Comparison of ENCODE assay signal across 22 cellular contexts in genomic region chr10:30758341-30758740, GRCh38.
DNase-seq lines count a peak whose midpoint lies in the region; ATAC-seq, FAIRE-seq and TF ChIP-seq lines count a peak whose summit lies in the region.
"Had no signal": no experiment of that assay in that cellular context is flagged by ENCODE, and none has a peak within 500 bp of the region (broad histone marks: within the 10 kb centered on the region; RNA-seq: fewer than 3 reads in every experiment).

No MANE protein-coding gene starts in this region.

- DNase-seq in EH (ENCODE audit: low read depth) (peak; percentile 54), IMR-90 (peak; percentile 43), dedifferentiated amniotic fluid mesenchymal stem cell (ENCODE audit: extremely low spot score) (peak; percentile 33), small intestine (no peak), testis (no peak), GM12892 (ENCODE audit: insufficient read length) (no peak)
- no peak for DNase-seq in activated CD8-positive, alpha-beta memory T cell treated with anti-CD3 and anti-CD28 coated beads, Interleukin-2, amount 10 ng/mL, durations not matched to agents 7 days and 5 days
- DNase-seq: 8988T; Calu3; CD8-positive, alpha-beta memory T cell; KBM-7; NCI-H1092; NCI-H1436; NCI-H187 treated with DMSO at 0.1 percent for 48 hours; NCI-H69; PC-9; SHP77 treated with DMSO at 0.1 percent for 48 hours had no signal

- no TSS peak for BruUV-seq in IMR-90 (replicated peaks; lab: Mats Ljungman, UMichigan)

- dilution Hi-C loops in IMR-90 (cut with HindIII; ENCODE audit: low sequenced_read_pairs, unreplicated experiment) = no loop called here

- peak overlapping the region; percentile 8 for H2AFZ ChIP-seq in IMR-90 (replicated peaks; ENCODE audit: low read length, poor library complexity)
- H2AFZ ChIP-seq: PC-9 had no signal

- H3K4ac ChIP-seq in IMR-90 (ENCODE audit: low read depth, low read length) = peak overlapping the region; percentile 74

- H3K18ac ChIP-seq in IMR-90 (ENCODE audit: low read depth, low read length) = peak overlapping the region; percentile 90

- H3K27me3 ChIP-seq in IMR-90 (ENCODE audit: control insufficient read depth, insufficient read depth, low read length) = no peaks in the 10 kb centered on the region
- H3K27me3 ChIP-seq in small intestine (ENCODE audit: control insufficient read depth in 2 of 2, insufficient read depth in 2 of 2, low read length in 2 of 2) = no peaks in the 10 kb centered on the region
- no peaks in the 10 kb centered on the region for H3K27me3 ChIP-seq in testis

- peak overlapping the region in 1 of 2 experiments; percentile 70; a peak in 1 of 4 replicates for H4K8ac ChIP-seq in IMR-90 (ENCODE audit: low read depth in 2 of 2, low read length in 2 of 2)

- H4K91ac ChIP-seq in IMR-90 (ENCODE audit: insufficient read depth, low read depth, low read length) = no peak overlapping the region

- TF ChIP-seq CTCF in IMR-90 (conservative IDR thresholded peaks at IDR 0.05; ENCODE audit: low read depth, low read length) = no peak
- no peak for TF ChIP-seq CTCF in nephron (IDR thresholded peaks at IDR 0.05; ENCODE audit: unreplicated experiment in 3 of 3)
- no peak for TF ChIP-seq CTCF in testis (IDR thresholded peaks at IDR 0.05)

- in situ Hi-C loops in IMR-90 (cut with MboI; ENCODE audit: low sequenced_read_pairs) = no loop called here

- intact Hi-C loops in IMR-90 (cut with micrococcal nuclease) = loop anchor here (10.0 kb wide), 3 partner anchors 376 to 736 kb away; no protein-coding TSS in a partner anchor
- intact Hi-C loops in testis (cut with DNase I; ENCODE audit: low total_unique reads) = no loop called here

- H3K4me3 ChIP-seq in IMR-90 (ENCODE audit: insufficient read depth, low read depth, low read length) (no peak overlapping the region), small intestine (ENCODE audit: low read depth in 1 of 2, low read length in 2 of 2) (no peak overlapping the region), testis (no peak overlapping the region)
- H3K4me3 ChIP-seq: PC-9, SK-N-MC had no signal

- H3K27me3 Mint-ChIP-seq in nephron (ENCODE audit: low read depth) = no peaks in the 10 kb centered on the region
- H3K27me3 Mint-ChIP-seq in activated CD8-positive, alpha-beta memory T cell treated with anti-CD3 and anti-CD28 coated beads, Interleukin-2, amount 10 ng/mL, durations not matched to agents 7 days and 5 days = no peaks in the 10 kb centered on the region
- H3K27me3 Mint-ChIP-seq: CD8-positive, alpha-beta memory T cell had no signal

- peak overlapping the region; percentile 83 for H2AK5ac ChIP-seq in IMR-90 (ENCODE audit: low read depth, low read length)

- POLR2A ChIA-PET in IMR-90 (lab: Charles Lee; ENCODE audit: unreplicated experiment) = no interaction called here

- H3K9ac ChIP-seq in IMR-90 (ENCODE audit: low read depth, low read length) = no peak overlapping the region; the same call in 1 of the 2 replicates

- H3K4me1 Mint-ChIP-seq in nephron = peaks cover 42% of the 10 kb centered on the region
- peaks cover 21% of the 10 kb centered on the region for H3K4me1 Mint-ChIP-seq in activated CD8-positive, alpha-beta memory T cell treated with anti-CD3 and anti-CD28 coated beads, Interleukin-2, amount 10 ng/mL, durations not matched to agents 7 days and 5 days
- H3K4me1 Mint-ChIP-seq: CD8-positive, alpha-beta memory T cell had no signal

- peak overlapping the region; percentile 20 for H2BK5ac ChIP-seq in IMR-90 (ENCODE audit: low read depth, low read length, poor library complexity, severe bottlenecking)

- H3K4me1 ChIP-seq in IMR-90 (ENCODE audit: control insufficient read depth, insufficient read depth, low read length) = peaks cover 23% of the 10 kb centered on the region
- H3K4me1 ChIP-seq in small intestine (ENCODE audit: control insufficient read depth in 2 of 2, insufficient read depth in 1 of 2, low read depth in 1 of 2, low read length in 1 of 2) = no peaks in the 10 kb centered on the region
- no peaks in the 10 kb centered on the region for H3K4me1 ChIP-seq in testis

- 0 out of 2 replicates have a peak, but pooled peaks have one; percentile 4 for ATAC-seq in IMR-90 (ENCODE audit: low read depth)
- no peak for ATAC-seq in activated CD8-positive, alpha-beta memory T cell treated with anti-CD3 and anti-CD28 coated beads, Interleukin-2, amount 10 ng/mL, durations not matched to agents 7 days and 5 days

- peak overlapping the region; percentile 85 for H2BK120ac ChIP-seq in IMR-90 (ENCODE audit: low read depth, low read length)

- H3K27ac Mint-ChIP-seq in nephron = peak overlapping the region in 2 of 3 experiments; percentile 50 to 57
- no peak overlapping the region for H3K27ac Mint-ChIP-seq in activated CD8-positive, alpha-beta memory T cell treated with anti-CD3 and anti-CD28 coated beads, Interleukin-2, amount 10 ng/mL, durations not matched to agents 7 days and 5 days

- no peaks in the 10 kb centered on the region for H3K36me3 ChIP-seq in IMR-90 (ENCODE audit: control insufficient read depth, insufficient read depth, low read length)
- no peaks in the 10 kb centered on the region for H3K36me3 ChIP-seq in small intestine (ENCODE audit: control insufficient read depth in 2 of 2, insufficient read depth in 2 of 2, low read length in 2 of 2)
- H3K36me3 ChIP-seq in testis (ENCODE audit: low read depth, missing control alignments) = no peaks in the 10 kb centered on the region

- no peak overlapping the region for H2AK9ac ChIP-seq in IMR-90 (replicated peaks; ENCODE audit: low read depth, low read length, poor library complexity)

- H3K9me1 ChIP-seq in IMR-90 (ENCODE audit: insufficient read depth, low read length) = peaks cover 22% of the 10 kb centered on the region

- TF ChIP-seq POLR2A in IMR-90 (IDR thresholded peaks at IDR 0.05; ENCODE audit: low read depth, low read length) (no peak), testis (IDR thresholded peaks at IDR 0.05) (no peak), GM12892 (IDR thresholded peaks at IDR 0.05; ENCODE audit: low read depth, low read length) (no peak)

- H3K27ac ChIP-seq in IMR-90 (ENCODE audit: insufficient read depth, low read length) (peak overlapping the region; percentile 60; the same call in 1 of the 2 replicates), small intestine (ENCODE audit: low read depth in 1 of 2, low read length in 1 of 2) (no peak overlapping the region), testis (no peak overlapping the region)
- H3K27ac ChIP-seq: C4-2B, PC-9, RWPE1, SK-N-MC had no signal

- no peak for FAIRE-seq in small intestine (lab: Jason Lieb, UNC)
- FAIRE-seq in GM12892 (lab: Jason Lieb, UNC) = no peak
- FAIRE-seq: GM18507 had no signal

- H2BK15ac ChIP-seq in IMR-90 (ENCODE audit: low read depth, low read length) = no peak overlapping the region; the same call in 2 of the 3 replicates

- H3K36me3 Mint-ChIP-seq in nephron (ENCODE audit: low read depth) = no peaks in the 10 kb centered on the region
- H3K36me3 Mint-ChIP-seq in activated CD8-positive, alpha-beta memory T cell treated with anti-CD3 and anti-CD28 coated beads, Interleukin-2, amount 10 ng/mL, durations not matched to agents 7 days and 5 days = peaks cover 11% of the 10 kb centered on the region
- H3K36me3 Mint-ChIP-seq: CD8-positive, alpha-beta memory T cell had no signal

- H3K4me2 ChIP-seq in IMR-90 (ENCODE audit: low read depth, low read length) = no peak overlapping the region
- H3K4me2 ChIP-seq: PC-9 had no signal

- peak overlapping the region; percentile 89; the same call in 1 of the 2 replicates for H2BK20ac ChIP-seq in IMR-90 (ENCODE audit: low read depth, low read length)

- H4K5ac ChIP-seq in IMR-90 (ENCODE audit: low read depth, low read length) = peak overlapping the region; percentile 41

- WGBS in IMR-90 (ENCODE audit: extremely low coverage in 2 of 2, insufficient read length in 1 of 2), 2 experiments = no CpG with 5 or more reads among the region's 1 CpG
- 54 to 71% (median 71%) methylated on average over 1 of the region's 1 CpG for WGBS in small intestine, 3 donors
- 77 to 93% methylated on average over 1 of the region's 1 CpG for WGBS in testis, 2 donors

- no peak for TF ChIP-seq RAD21 in IMR-90 (IDR thresholded peaks at IDR 0.05; ENCODE audit: low read length)

- no peak overlapping the region for H3K23ac ChIP-seq in IMR-90 (ENCODE audit: low read depth, low read length)

- CTCF ChIA-PET in IMR-90 (lab: Yijun Ruan, JAX) = no interaction called here
- CTCF ChIA-PET in activated CD8-positive, alpha-beta memory T cell treated with anti-CD3 and anti-CD28 coated beads, Interleukin-2, amount 10 ng/mL, durations not matched to agents 7 days and 5 days (lab: Charles Lee) = no interaction called here

- peak overlapping the region; percentile 78 for H3K14ac ChIP-seq in IMR-90 (replicated peaks; ENCODE audit: low read depth, low read length)

- H3K56ac ChIP-seq in IMR-90 (ENCODE audit: extremely low read depth, insufficient read depth, low read length) = no peak overlapping the region

- H3K4me3 Mint-ChIP-seq in nephron = no peak overlapping the region
- no peak overlapping the region for H3K4me3 Mint-ChIP-seq in activated CD8-positive, alpha-beta memory T cell treated with anti-CD3 and anti-CD28 coated beads, Interleukin-2, amount 10 ng/mL, durations not matched to agents 7 days and 5 days
- H3K4me3 Mint-ChIP-seq: CD8-positive, alpha-beta memory T cell had no signal

- no peaks in the 10 kb centered on the region for H3K9me3 Mint-ChIP-seq in nephron
- H3K9me3 Mint-ChIP-seq in activated CD8-positive, alpha-beta memory T cell treated with anti-CD3 and anti-CD28 coated beads, Interleukin-2, amount 10 ng/mL, durations not matched to agents 7 days and 5 days (ENCODE audit: low read depth) = peaks cover 4% of the 10 kb centered on the region
- H3K9me3 Mint-ChIP-seq: CD8-positive, alpha-beta memory T cell had no signal

- H4K20me1 ChIP-seq in IMR-90 (ENCODE audit: insufficient read depth, low read length) = no peaks in the 10 kb centered on the region

- H3K9me3 ChIP-seq in IMR-90 (ENCODE audit: control insufficient read depth, insufficient read depth, low read length) = peaks cover 2% of the 10 kb centered on the region
- H3K9me3 ChIP-seq in small intestine (ENCODE audit: control insufficient read depth, low read depth) = no peaks in the 10 kb centered on the region
- H3K9me3 ChIP-seq in testis = no peaks in the 10 kb centered on the region

- H3K79me1 ChIP-seq in IMR-90 (ENCODE audit: low read depth in 1 of 2, low read length in 2 of 2) = no peaks in the 10 kb centered on the region; a peak in 1 of 4 replicates

TF ChIP-seq in IMR-90, 13 proteins besides CTCF, POLR2A, EP300 and RAD21 (continues in another document):
- TF ChIP-seq RCOR1 (IDR thresholded peaks at IDR 0.05; ENCODE audit: insufficient replicate concordance, low read length) = no peak
- no peak for TF ChIP-seq MXI1 (IDR thresholded peaks at IDR 0.05; ENCODE audit: borderline replicate concordance, low read depth, low read length)
- TF ChIP-seq BHLHE40 (IDR thresholded peaks at IDR 0.05; ENCODE audit: low read depth, low read length) = no peak
- TF ChIP-seq MAFK (IDR thresholded peaks at IDR 0.05; ENCODE audit: low read depth, low read length) = no peak

Comparison
In these comparisons a context has a peak if more than half of its experiments do, and no peak if none do; other contexts are left out.
1. DNase-seq: peak in EH (single experiment), IMR-90 (single experiment) and dedifferentiated amniotic fluid mesenchymal stem cell (single experiment); none in activated CD8-positive, alpha-beta memory T cell treated with anti-CD3 and anti-CD28 coated beads, Interleukin-2, amount 10 ng/mL, durations not matched to agents 7 days and 5 days (single experiment), small intestine (single experiment), testis (single experiment) and GM12892 (single experiment).